2 cellular contexts compared by ENCODE assay signal in genomic region chr1:17080085-17080759, GRCh38.
TF ChIP-seq lines count a peak whose summit lies in the region.

No MANE protein-coding gene starts in this region.

TF ChIP-seq in HEK293, 187 proteins besides CTCF, POLR2A, EP300 and RAD21:
- TF ChIP-seq GLI4 (tag by site-specific recombination; IDR thresholded peaks at IDR 0.05) (no peak), RBAK (tag by site-specific recombination; IDR thresholded peaks at IDR 0.05) (peak; percentile 87)
TF ChIP-seq in HEK293: peak in this region for 1.

TF ChIP-seq in GM12878, 131 proteins besides CTCF, POLR2A, EP300 and RAD21:
- TF ChIP-seq PBX3 (IDR thresholded peaks at IDR 0.05; ENCODE audit: insufficient replicate concordance, low read depth, low read length) (no peak), RAD51 (IDR thresholded peaks at IDR 0.05) (peak; percentile 84), KLF5 (IDR thresholded peaks at IDR 0.05; ENCODE audit: partially characterized antibody) (no peak), HDAC6 (IDR thresholded peaks at IDR 0.05; ENCODE audit: unreplicated experiment) (no peak), NKRF (conservative IDR thresholded peaks at IDR 0.05) (no peak), RCOR1 (conservative IDR thresholded peaks at IDR 0.05; ENCODE audit: low read depth, low read length) (no peak), SUPT20H (IDR thresholded peaks at IDR 0.05; ENCODE audit: borderline replicate concordance, control insufficient read depth, low read depth, low read length) (no peak), EGR1 (IDR thresholded peaks at IDR 0.05; ENCODE audit: borderline replicate concordance in 1 of 2, low read depth in 2 of 2, low read length in 2 of 2) (no peak), SMAD1 (IDR thresholded peaks at IDR 0.05; ENCODE audit: low read depth, partially characterized antibody) (no peak), KAT2A (conservative IDR thresholded peaks at IDR 0.05; ENCODE audit: control insufficient read depth, low read depth, low read length) (no peak), ESRRA (IDR thresholded peaks at IDR 0.05; ENCODE audit: low read length) (no peak), BHLHE40 (IDR thresholded peaks at IDR 0.05; ENCODE audit: borderline replicate concordance in 1 of 2, low read depth in 2 of 2, low read length in 1 of 2) (peak in 1 of 2 experiments; percentile 75; a peak in 2 of 4 replicates), IKZF2 (IDR thresholded peaks at IDR 0.05) (no peak), BCLAF1 (IDR thresholded peaks at IDR 0.05) (no peak), BCL3 (IDR thresholded peaks at IDR 0.05; ENCODE audit: borderline replicate concordance, insufficient read depth, low read depth, low read length, poor library complexity, severe bottlenecking) (no peak), ZBTB11 (CRISPR knock-in tag; IDR thresholded peaks at IDR 0.05) (no peak), NR2C1 (IDR thresholded peaks at IDR 0.05) (no peak), CUX1 (IDR thresholded peaks at IDR 0.05; ENCODE audit: insufficient replicate concordance, low read depth, low read length) (no peak), SPI1 (IDR thresholded peaks at IDR 0.05; ENCODE audit: borderline replicate concordance, insufficient read depth, low read depth, low read length) (no peak), USF1 (IDR thresholded peaks at IDR 0.05; ENCODE audit: borderline replicate concordance, extremely low read length, insufficient read depth, low read depth, low read length) (peak; percentile 56)
